17 cellular contexts compared by ENCODE assay signal in the genomic region with DNA sequence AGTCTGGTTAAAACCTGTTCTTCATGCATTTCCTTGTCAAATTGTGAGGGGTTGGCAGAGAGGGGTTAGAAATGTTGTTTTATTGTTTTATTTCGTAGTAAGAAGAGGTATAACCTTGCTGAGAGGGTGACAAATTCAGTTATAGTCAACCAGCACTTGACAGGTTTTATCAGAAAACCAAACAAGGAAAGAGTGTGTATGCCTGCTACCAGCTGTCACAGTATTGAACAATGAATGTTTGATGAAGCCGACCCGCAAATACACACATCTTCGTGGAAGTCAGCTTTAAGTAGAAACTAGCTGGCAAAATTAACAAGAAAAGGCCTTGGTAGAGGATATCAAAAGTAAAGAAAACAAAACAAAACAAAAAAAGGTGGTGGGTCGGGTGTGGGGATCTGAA.
A peak's percentile ranks its signal among the peaks of the same experiment; 100 is the strongest.
DNase-seq lines count a peak whose midpoint lies in the region; ATAC-seq and TF ChIP-seq lines count a peak whose summit lies in the region.
"Had no signal": no experiment of that assay in that cellular context is flagged by ENCODE, and none has a peak within 500 bp of the region (broad histone marks: within the 10 kb centered on the region; RNA-seq: fewer than 3 reads in every experiment).

No MANE protein-coding gene starts in this region.

- peak overlapping the region in 6 of 7 donors; percentile 12 to 73 (median 56) for H3K27ac Mint-ChIP-seq in CD14-positive monocyte
- no peak overlapping the region for H3K27ac Mint-ChIP-seq in natural killer cell treated with Interleukin-12 subunit alpha and Interleukin-12 subunit beta and Interleukin-15 and Interleukin-18, amount 100 ng/mL, for 72 hours
- H3K27ac Mint-ChIP-seq: CD4-positive, alpha-beta memory T cell had no signal

- H3K27me3 ChIP-seq in upper lobe of right lung: no peaks in the 10 kb centered on the region

- H3K4me3 Mint-ChIP-seq in CD14-positive monocyte: peak overlapping the region in 1 of 2 donors; percentile 61
- no peak overlapping the region for H3K4me3 Mint-ChIP-seq in natural killer cell treated with Interleukin-12 subunit alpha and Interleukin-12 subunit beta and Interleukin-15 and Interleukin-18, amount 100 ng/mL, for 72 hours

- H3K4me1 ChIP-seq in upper lobe of right lung: no peaks in the 10 kb centered on the region
- H3K4me1 ChIP-seq: HAP-1 had no signal

- H3K9me3 Mint-ChIP-seq in CD14-positive monocyte: peaks cover 0 to 3% (median 2%) of the 10 kb centered on the region in 7 donors
- H3K9me3 Mint-ChIP-seq in natural killer cell treated with Interleukin-12 subunit alpha and Interleukin-12 subunit beta and Interleukin-15 and Interleukin-18, amount 100 ng/mL, for 72 hours: no peaks in the 10 kb centered on the region

- no peaks in the 10 kb centered on the region for H3K36me3 ChIP-seq in upper lobe of right lung
- H3K36me3 ChIP-seq: HAP-1 had no signal

- no peaks in the 10 kb centered on the region for H3K9me3 ChIP-seq in upper lobe of right lung
- H3K9me3 ChIP-seq: A549, HAP-1 had no signal

- no peak overlapping the region for H3K27ac ChIP-seq in upper lobe of right lung
- H3K27ac ChIP-seq: A549, GM23248, HL-60 had no signal

- peaks cover 0 to 5% (median 5%) of the 10 kb centered on the region in 3 donors for H3K27me3 Mint-ChIP-seq in CD14-positive monocyte (ENCODE audit: low read depth in 3 of 3)
- H3K27me3 Mint-ChIP-seq in natural killer cell treated with Interleukin-12 subunit alpha and Interleukin-12 subunit beta and Interleukin-15 and Interleukin-18, amount 100 ng/mL, for 72 hours: peaks cover 9 to 13% of the 10 kb centered on the region in 2 donors

- intact Hi-C loops in CD14-positive monocyte (cut with micrococcal nuclease) (no loop called here), left colon (cut with DNase I, micrococcal nuclease) (no loop called here), upper lobe of right lung (cut with DNase I) (no loop called here), posterior cingulate gyrus (cut with DNase I) (no loop called here)

- no peaks in the 10 kb centered on the region for H3K36me3 Mint-ChIP-seq in CD14-positive monocyte
- H3K36me3 Mint-ChIP-seq in natural killer cell treated with Interleukin-12 subunit alpha and Interleukin-12 subunit beta and Interleukin-15 and Interleukin-18, amount 100 ng/mL, for 72 hours: no peaks in the 10 kb centered on the region
- H3K36me3 Mint-ChIP-seq: CD4-positive, alpha-beta memory T cell had no signal

- peak; percentile 91 for ATAC-seq in left colon
- no peak for ATAC-seq in upper lobe of right lung
- ATAC-seq in natural killer cell treated with Interleukin-12 subunit alpha and Interleukin-12 subunit beta and Interleukin-15 and Interleukin-18, amount 100 ng/mL, for 72 hours: no peak
- ATAC-seq: A549, Right ventricle myocardium inferior had no signal

- peaks cover 17% of the 10 kb centered on the region for H3K4me1 Mint-ChIP-seq in CD14-positive monocyte
- no peaks in the 10 kb centered on the region for H3K4me1 Mint-ChIP-seq in natural killer cell treated with Interleukin-12 subunit alpha and Interleukin-12 subunit beta and Interleukin-15 and Interleukin-18, amount 100 ng/mL, for 72 hours (ENCODE audit: low read depth in 2 of 2)

- no peak overlapping the region for H3K4me3 ChIP-seq in upper lobe of right lung
- H3K4me3 ChIP-seq: A549, GM23248, HAP-1 had no signal

- DNase-seq in CD14-positive monocyte (ENCODE audit: low spot score) (no peak), DMS53 (lab: John Stamatoyannopoulos, UW) (peak; percentile 71), NCI-H345 treated with DMSO at 0.1 percent for 48 hours (lab: John Stamatoyannopoulos, UW; ENCODE audit: unreplicated experiment) (peak; percentile 17), left colon (no peak), upper lobe of right lung (no peak), posterior cingulate gyrus (no peak)
- DNase-seq in natural killer cell treated with Interleukin-12 subunit alpha and Interleukin-12 subunit beta and Interleukin-15 and Interleukin-18, amount 100 ng/mL, for 72 hours (ENCODE audit: low spot score): no peak
- DNase-seq: CD4-positive, alpha-beta memory T cell; DND-41; GM23248; NCI-H146; NCI-H2081 treated with DMSO at 0.1 percent for 48 hours; NCI-H524 treated with DMSO at 0.1 percent for 48 hours had no signal

- TF ChIP-seq CTCF in CD14-positive monocyte (IDR thresholded peaks at IDR 0.05) (no peak), upper lobe of right lung (IDR thresholded peaks at IDR 0.05) (no peak)

Comparison
In these comparisons a context has a peak if more than half of its experiments do, and no peak if none do; other contexts are left out.
1. DNase-seq: peak in DMS53 (single experiment) and NCI-H345 treated with DMSO at 0.1 percent for 48 hours (single experiment); none in CD14-positive monocyte (single experiment), left colon (0 of 2), upper lobe of right lung (single experiment), natural killer cell treated with Interleukin-12 subunit alpha and Interleukin-12 subunit beta and Interleukin-15 and Interleukin-18, amount 100 ng/mL, for 72 hours (single experiment) and posterior cingulate gyrus (0 of 10).
2. H3K27ac Mint-ChIP-seq: peak in CD14-positive monocyte (6 of 7); none in natural killer cell treated with Interleukin-12 subunit alpha and Interleukin-12 subunit beta and Interleukin-15 and Interleukin-18, amount 100 ng/mL, for 72 hours (0 of 2).